ENCODE assay signal across 14 cellular contexts in genomic region chr5:37490931-37491330, GRCh38.
"Had no signal": no experiment of that assay in that cellular context is flagged by ENCODE, and none has a peak within 500 bp of the region (broad histone marks: within the 10 kb centered on the region; RNA-seq: fewer than 3 reads in every experiment).

No MANE protein-coding gene starts in this region.

- DNase-seq: effector CD4-positive, alpha-beta T cell; endodermal cell; gastrocnemius medialis; heart right ventricle; left lung; naive B cell; small intestine; stimulated activated CD4-positive, alpha-beta T cell treated with anti-CD3 and anti-CD28 coated beads, Interleukin-12 subunit alpha, Interleukin-12 subunit beta, amount 100 ng/mL, for 4 hours; stimulated activated naive CD4-positive, alpha-beta T cell; trophoblast cell had no signal

- H3K27ac ChIP-seq: coronary artery, gastrocnemius medialis, heart right ventricle, left lung, neutrophil, right atrium auricular region had no signal

- H3K4me1 ChIP-seq: left lung, right atrium auricular region had no signal

- H3K4me3 ChIP-seq: coronary artery, gastrocnemius medialis, heart right ventricle, left lung, lung, right atrium auricular region had no signal

- H3K9me3 ChIP-seq: gastrocnemius medialis, left lung, neutrophil, right atrium auricular region had no signal

- H3K27me3 ChIP-seq: gastrocnemius medialis, heart right ventricle, left lung, neutrophil, right atrium auricular region had no signal

- H3K36me3 ChIP-seq: gastrocnemius medialis, neutrophil, right atrium auricular region had no signal

- ATAC-seq: gastrocnemius medialis, heart right ventricle, left lung had no signal
